Comparison of ENCODE assay signal across 24 cellular contexts in the genomic region with DNA sequence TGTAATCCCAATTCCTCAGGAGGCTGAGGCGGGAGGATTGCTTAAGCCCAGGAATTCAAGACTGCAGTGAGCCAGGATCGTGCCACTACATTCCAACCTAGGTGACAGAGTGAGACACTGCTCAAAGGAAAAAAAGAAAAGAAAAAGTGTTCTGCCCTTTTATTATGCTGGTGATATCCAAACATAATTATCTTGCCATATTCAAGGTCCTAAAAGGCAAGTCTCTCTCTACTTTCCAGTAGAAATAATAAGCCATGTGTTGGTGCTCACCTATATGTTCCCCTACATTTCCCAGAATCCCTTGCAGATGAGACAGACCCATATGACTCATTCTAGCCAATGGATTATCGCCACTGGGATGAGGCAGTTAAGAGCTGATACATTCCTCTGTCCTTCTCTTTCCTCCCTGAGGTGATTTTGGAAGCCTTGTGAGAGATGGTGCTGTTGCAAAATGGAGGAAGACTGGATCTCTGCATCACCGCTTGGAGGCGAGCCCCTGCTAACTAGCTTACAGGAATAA.
"Had no signal": no experiment of that assay in that cellular context is flagged by ENCODE, and none has a peak within 500 bp of the region (broad histone marks: within the 10 kb centered on the region; RNA-seq: fewer than 3 reads in every experiment).

No MANE protein-coding gene starts in this region.

- H3K36me3 ChIP-seq: adrenal gland, ascending aorta, breast epithelium, colonic mucosa, esophagus muscularis mucosa, gastrocnemius medialis, tibial nerve, WERI-Rb-1 had no signal

- H2AFZ ChIP-seq: parathyroid adenoma had no signal

- H3K4me3 ChIP-seq: adrenal gland, ascending aorta, breast epithelium, colonic mucosa, dorsolateral prefrontal cortex, esophagus muscularis mucosa, gastrocnemius medialis, skin epidermis, tibial nerve had no signal

- H3K4me1 ChIP-seq: breast epithelium, colonic mucosa, gastrocnemius medialis, parathyroid adenoma had no signal

- H3K27ac ChIP-seq: adrenal gland, ascending aorta, breast epithelium, colonic mucosa, dorsolateral prefrontal cortex, esophagus muscularis mucosa, gastrocnemius medialis, parathyroid adenoma, skin epidermis, tibial nerve, WERI-Rb-1 had no signal

- FAIRE-seq: islet of Langerhans, TTC549 had no signal

- ATAC-seq: activated CD8-positive, alpha-beta T cell treated with anti-CD3 and anti-CD28 coated beads, Interleukin-2, amount 10 ng/mL, durations not matched to agents 7 days and 5 days; effector memory CD8-positive, alpha-beta T cell; gastrocnemius medialis; left ventricle myocardium superior; right cardiac atrium; stimulated activated effector memory CD8-positive, alpha-beta T cell treated with anti-CD3 and anti-CD28 coated beads, Interleukin-12 subunit alpha, Interleukin-12 subunit beta, amount 100 ng/mL, for 72 hours; stimulated activated naive CD8-positive, alpha-beta T cell treated with anti-CD3 and anti-CD28 coated beads, Interleukin-15, amount 100 ng/mL, for 72 hours had no signal

- H3K9me3 ChIP-seq: adrenal gland, colonic mucosa, gastrocnemius medialis had no signal

- DNase-seq: activated CD4-positive, alpha-beta T cell treated with anti-CD3 and anti-CD28 coated beads for 1 hour; activated CD4-positive, alpha-beta T cell treated with anti-CD3 and anti-CD28 coated beads, Interleukin-2, amount 50 U/mL, for 1 hour; activated CD8-positive, alpha-beta T cell treated with anti-CD3 and anti-CD28 coated beads, Interleukin-2, amount 10 ng/mL, durations not matched to agents 7 days and 5 days; adrenal gland; colonic mucosa; dorsolateral prefrontal cortex; effector memory CD8-positive, alpha-beta T cell; gastrocnemius medialis; hypothalamus; left ventricle myocardium superior; nephron progenitor cell; right cardiac atrium; stimulated activated CD4-positive, alpha-beta T cell treated with anti-CD3 and anti-CD28 coated beads, Interleukin-2, amount 100 ng/mL, for 24 hours; stimulated activated naive CD8-positive, alpha-beta T cell treated with anti-CD3 and anti-CD28 coated beads, Interleukin-15, amount 100 ng/mL, for 72 hours; WERI-Rb-1 had no signal

- H3K27me3 ChIP-seq: ascending aorta, colonic mucosa had no signal

- H3K79me2 ChIP-seq: parathyroid adenoma had no signal

- H3K9ac ChIP-seq: parathyroid adenoma had no signal
